In the genomic region with DNA sequence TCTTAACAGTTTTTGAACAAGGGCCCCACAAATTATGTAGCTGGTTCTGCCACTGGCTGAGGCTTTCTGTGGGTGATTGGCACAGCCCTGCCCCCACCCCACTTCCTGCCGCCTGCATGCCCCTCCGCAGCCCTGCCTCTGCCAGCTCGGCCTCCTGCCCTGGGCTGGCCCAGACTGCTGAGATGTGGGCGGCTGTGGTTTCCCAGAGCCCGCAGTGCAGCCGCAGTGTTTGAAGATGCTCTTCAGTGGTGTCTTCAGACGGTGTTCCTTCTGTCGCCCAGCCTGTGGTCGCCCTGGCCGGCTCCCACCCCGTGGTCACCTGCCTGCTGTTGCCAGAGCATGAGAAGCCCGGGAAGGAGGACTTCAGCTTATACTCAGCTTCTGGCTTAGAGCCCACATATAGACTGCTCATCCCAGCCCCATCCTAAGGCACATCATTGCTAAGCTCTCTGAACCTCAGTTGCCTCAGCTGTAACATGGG, we compare ENCODE assay signal across 8 cellular contexts.
A peak's percentile ranks its signal among the peaks of the same experiment; 100 is the strongest.
DNase-seq lines count a peak whose midpoint lies in the region.

No MANE protein-coding gene starts in this region.

- H3K4me1 Mint-ChIP-seq in activated CD4-positive, alpha-beta T cell treated with anti-CD3 and anti-CD28 coated beads, Interleukin-2, amount 10 ng/mL, durations not matched to agents 7 days and 5 days = peaks cover 40% of the 10 kb centered on the region

- peaks cover 2% of the 10 kb centered on the region for H3K27me3 Mint-ChIP-seq in activated CD4-positive, alpha-beta T cell treated with anti-CD3 and anti-CD28 coated beads, Interleukin-2, amount 10 ng/mL, durations not matched to agents 7 days and 5 days

- CTCF ChIA-PET in activated CD4-positive, alpha-beta T cell treated with anti-CD3 and anti-CD28 coated beads, Interleukin-2, amount 10 ng/mL, durations not matched to agents 7 days and 5 days (lab: Charles Lee) = interaction anchor here (0.9 to 2.1 kb wide), 4 partner anchors 9 to 388 kb away, joined by 3 to 8 read pairs (median 4); a partner anchor contains a TSS

- no peaks in the 10 kb centered on the region for H3K9me3 Mint-ChIP-seq in activated CD4-positive, alpha-beta T cell treated with anti-CD3 and anti-CD28 coated beads, Interleukin-2, amount 10 ng/mL, durations not matched to agents 7 days and 5 days

- H3K27ac Mint-ChIP-seq in activated CD4-positive, alpha-beta T cell treated with anti-CD3 and anti-CD28 coated beads, Interleukin-2, amount 10 ng/mL, durations not matched to agents 7 days and 5 days = no peak overlapping the region

- peak; percentile 66 for DNase-seq in NCI-H2029 (lab: John Stamatoyannopoulos, UW)
- DNase-seq in NCI-H2029 treated with DMSO at 0.1 percent for 48 hours (lab: John Stamatoyannopoulos, UW) = no peak
- DNase-seq in activated CD4-positive, alpha-beta T cell treated with anti-CD3 and anti-CD28 coated beads, Interleukin-2, amount 10 ng/mL, durations not matched to agents 7 days and 5 days = peak; percentile 62
- peak; percentile 22 for DNase-seq in fibroblast of gingiva (ENCODE audit: low read depth)
- DNase-seq in stimulated activated CD8-positive, alpha-beta memory T cell treated with anti-CD3 and anti-CD28 coated beads, Interleukin-15, amount 100 ng/mL, for 1 hour (ENCODE audit: low read depth) = peak; percentile 10
- no peak for DNase-seq in SIG-M5 treated with dmso at 0.1 percent for 504 hours (lab: John Stamatoyannopoulos, UW; ENCODE audit: unreplicated experiment)
- DNase-seq in SW 1271 (lab: John Stamatoyannopoulos, UW) = no peak
- DNase-seq in H7 = no peak

- H3K4me3 Mint-ChIP-seq in activated CD4-positive, alpha-beta T cell treated with anti-CD3 and anti-CD28 coated beads, Interleukin-2, amount 10 ng/mL, durations not matched to agents 7 days and 5 days = no peak overlapping the region

- no peaks in the 10 kb centered on the region for H3K27me3 ChIP-seq in H7 (ENCODE audit: control insufficient read depth, insufficient read depth, low read length)

- H3K36me3 ChIP-seq in H7 (replicated peaks; ENCODE audit: control insufficient read depth, insufficient read depth, low read length) = no peaks in the 10 kb centered on the region

- POLR2A ChIA-PET in activated CD4-positive, alpha-beta T cell treated with anti-CD3 and anti-CD28 coated beads, Interleukin-2, amount 10 ng/mL, durations not matched to agents 7 days and 5 days (lab: Charles Lee) = interaction anchor here (0.6 kb wide), 1 partner anchor 1551 kb away, joined by 4 read pairs; no protein-coding TSS in a partner anchor

- no peak overlapping the region for H3K4me3 ChIP-seq in H7 (ENCODE audit: insufficient read depth, low read depth, low read length)

- no peaks in the 10 kb centered on the region for H3K36me3 Mint-ChIP-seq in activated CD4-positive, alpha-beta T cell treated with anti-CD3 and anti-CD28 coated beads, Interleukin-2, amount 10 ng/mL, durations not matched to agents 7 days and 5 days (ENCODE audit: low read depth)

Comparison
In these comparisons a context has a peak if more than half of its experiments do, and no peak if none do; other contexts are left out.
1. DNase-seq: peak in NCI-H2029 (single experiment), activated CD4-positive, alpha-beta T cell treated with anti-CD3 and anti-CD28 coated beads, Interleukin-2, amount 10 ng/mL, durations not matched to agents 7 days and 5 days (single experiment), fibroblast of gingiva (single experiment) and stimulated activated CD8-positive, alpha-beta memory T cell treated with anti-CD3 and anti-CD28 coated beads, Interleukin-15, amount 100 ng/mL, for 1 hour (single experiment); none in NCI-H2029 treated with DMSO at 0.1 percent for 48 hours (single experiment), SIG-M5 treated with dmso at 0.1 percent for 504 hours (single experiment), SW 1271 (0 of 2) and H7 (single experiment).